8 cellular contexts compared by ENCODE assay signal in genomic region chr4:4541661-4542570, GRCh38. TPM values are rescaled to one million over a fixed set of nuclear protein-coding genes. Genes with fewer than 3 reads are reported as not detected.
A peak's percentile ranks its signal among the peaks of the same experiment; 100 is the strongest.
DNase-seq lines count a peak whose midpoint lies in the region; ATAC-seq and TF ChIP-seq lines count a peak whose summit lies in the region.

Gene STX18, minus strand, starts transcription at chr4:4542048. Its CDS starts 84 bp downstream, at chr4:4541964.

- DNase-seq in NCI-H748 (lab: John Stamatoyannopoulos, UW; ENCODE audit: unreplicated experiment) (peak; percentile 74), dermis microvascular lymphatic vessel endothelial cell (ENCODE audit: low read depth in 2 of 2) (peak; percentile 74 to 91)
- DNase-seq in activated CD4-positive, alpha-beta T cell treated with anti-CD3 and anti-CD28 coated beads, Interleukin-2, amount 50 U/mL, for 48 hours, result peak; percentile 90 to 92
- peak; percentile 82 to 88 for DNase-seq in stimulated activated CD4-positive, alpha-beta T cell treated with anti-CD3 and anti-CD28 coated beads, Interleukin-4, amount 100 ng/mL, for 4 hours

- ATAC-seq in GM19328 (IDR thresholded peaks at IDR 0.05; ENCODE audit: unreplicated experiment) (peak; percentile 87), HG03469 (IDR thresholded peaks at IDR 0.05; ENCODE audit: unreplicated experiment) (peak; percentile 71)

- no peaks in the 10 kb centered on the region for H3K27me3 ChIP-seq in liver (ENCODE audit: control insufficient read depth in 4 of 4, insufficient read depth in 4 of 4, low read length in 3 of 4)

- TF ChIP-seq CTCF in C4-2B (conservative IDR thresholded peaks at IDR 0.05) (no peak), liver (IDR thresholded peaks at IDR 0.05; ENCODE audit: low read depth, low read length, missing input control) (peak; percentile 0)

- H3K27ac ChIP-seq in C4-2B (peak within 1 kb of the TSS; percentile 95), liver (ENCODE audit: low read depth in 1 of 2, low read length in 2 of 2) (peak within 1 kb of the TSS; percentile 46 to 62)

- H3K9ac ChIP-seq in liver (ENCODE audit: low read depth in 1 of 2, low read length in 2 of 2), result peak within 1 kb of the TSS; percentile 71 to 79

- TF ChIP-seq RAD21 in liver (IDR thresholded peaks at IDR 0.05), result peak; percentile 29 to 62

- H3K4me3 ChIP-seq in liver (ENCODE audit: low read depth in 1 of 3, low read length in 3 of 3), result peak within 1 kb of the TSS; percentile 81 to 93 (median 83)

- under 1% methylated on average over 76 of the region's 76 CpGs for WGBS in liver

- H3K9me3 ChIP-seq in liver (ENCODE audit: control insufficient read depth in 4 of 4, low read length in 3 of 4), result no peaks in the 10 kb centered on the region

- H3K4me1 ChIP-seq in liver (ENCODE audit: control insufficient read depth in 4 of 4, insufficient read depth in 4 of 4, low read length in 3 of 4), result peaks cover 3 to 32% (median 24%) of the 10 kb centered on the region in 4 donors

- peaks cover 0 to 3% (median under 1%) of the 10 kb centered on the region in 4 donors for H3K36me3 ChIP-seq in liver (ENCODE audit: control insufficient read depth in 4 of 4, insufficient read depth in 3 of 4, low read depth in 1 of 4, low read length in 3 of 4)

TF ChIP-seq in liver, 16 proteins besides CTCF, POLR2A, EP300 and RAD21:
- TF ChIP-seq JUND (IDR thresholded peaks at IDR 0.05), result no peak
- TF ChIP-seq FOXA2 (IDR thresholded peaks at IDR 0.05), result no peak
- peak; percentile 68 to 89 for TF ChIP-seq GABPA (IDR thresholded peaks at IDR 0.05 in 1 of 2, conservative IDR thresholded peaks at IDR 0.05 in 1 of 2)
- peak; percentile 31 to 57 for TF ChIP-seq HNF4A (conservative IDR thresholded peaks at IDR 0.05)
- peak; percentile 76 for TF ChIP-seq REST (IDR thresholded peaks at IDR 0.05)
- peak; percentile 64 for TF ChIP-seq MAX (IDR thresholded peaks at IDR 0.05)
- peak; percentile 67 to 80 for TF ChIP-seq EGR1 (IDR thresholded peaks at IDR 0.05; ENCODE audit: low read depth in 2 of 2)
- no peak for TF ChIP-seq ATF3 (IDR thresholded peaks at IDR 0.05)
- TF ChIP-seq RXRA (IDR thresholded peaks at IDR 0.05), result peak; percentile 65 to 82
- TF ChIP-seq TAF1 (conservative IDR thresholded peaks at IDR 0.05), result peak; percentile 70
- peak; percentile 12 for TF ChIP-seq ZBTB33 (IDR thresholded peaks at IDR 0.05)
- peak; percentile 78 for TF ChIP-seq FOXA1 (IDR thresholded peaks at IDR 0.05)
- peak; percentile 89 for TF ChIP-seq YY1 (IDR thresholded peaks at IDR 0.05)
- peak; percentile 89 for TF ChIP-seq NR2F2 (IDR thresholded peaks at IDR 0.05)
- peak; percentile 75 for TF ChIP-seq SP1 (IDR thresholded peaks at IDR 0.05)
- TF ChIP-seq HNF4G (IDR thresholded peaks at IDR 0.05), result no peak
TF ChIP-seq in liver: peak in this region for 12.

RNA-seq across cellular contexts. Expression of gene STX18, which starts in this region (rescaled TPM):
- total RNA-seq in dermis microvascular lymphatic vessel endothelial cell (14.3 and 16.0 TPM in 2 replicates), liver (10 to 100 TPM; 13.4 to 17.1 TPM)
- 10 to 100 TPM; 10.2 to 11.4 TPM for polyA plus RNA-seq in liver

Comparison
In these comparisons a context has a peak if more than half of its experiments do, and no peak if none do; other contexts are left out.
1. Peak in every context shown above with its lines: DNase-seq, ATAC-seq, H3K4me3 ChIP-seq and H3K27ac ChIP-seq.